ENCODE assay signal across 25 cellular contexts in genomic region chr6:119067091-119067490, GRCh38. TPM values are rescaled to one million over a fixed set of nuclear protein-coding genes. Genes with fewer than 3 reads are reported as not detected.
"Had no signal": no experiment of that assay in that cellular context is flagged by ENCODE, and none has a peak within 500 bp of the region (broad histone marks: within the 10 kb centered on the region; RNA-seq: fewer than 3 reads in every experiment).

No MANE protein-coding gene starts in this region.

- H3K4me1 ChIP-seq: SJCRH30 had no signal

- H3K9me3 ChIP-seq: SJCRH30, SK-N-SH had no signal

- ATAC-seq: activated CD4-positive, alpha-beta T cell treated with anti-CD3 and anti-CD28 coated beads for 36 hours; activated T-helper 17 cell treated with anti-CD3 and anti-CD28 coated beads, Interleukin-2, amount 50 U/mL, for 72 hours; Panc1 had no signal

- DNase-seq: activated CD4-positive, alpha-beta memory T cell treated with anti-CD3 and anti-CD28 coated beads, Interleukin-2, amount 10 ng/mL, durations not matched to agents 7 days and 5 days; activated CD4-positive, alpha-beta T cell treated with anti-CD3 and anti-CD28 coated beads for 36 hours; activated CD4-positive, alpha-beta T cell treated with anti-CD3 and anti-CD28 coated beads, Interleukin-2, amount 50 U/mL, for 1 hour; activated gamma-delta T cell; activated naive CD4-positive, alpha-beta T cell treated with anti-CD3 and anti-CD28 coated beads for 36 hours; activated T-cell treated with anti-CD3 and anti-CD28 coated beads for 4 hours; activated T-cell treated with anti-CD3 and anti-CD28 coated beads, Interleukin-2, amount 50 U/mL, for 48 hours; amygdala; Karpas-422; MM.1S; NCI-H1105 treated with DMSO at 0.1 percent for 48 hours; NCI-H187 treated with DMSO at 0.1 percent for 48 hours; NCI-H446 treated with DMSO at 0.1 percent for 48 hours; NCI-H524 treated with DMSO at 0.1 percent for 48 hours; NCI-H82; Right ventricle myocardium superior; SJCRH30; SK-N-SH; T-helper 1 cell; WERI-Rb-1 had no signal

- H3K27ac ChIP-seq: RWPE1, SJCRH30, WERI-Rb-1 had no signal

- H3K36me3 ChIP-seq: SJCRH30, WERI-Rb-1 had no signal

- FAIRE-seq: astrocyte had no signal

- H3K27me3 ChIP-seq: SJCRH30 had no signal

- H3K4me3 ChIP-seq: SJCRH30 had no signal

RNA-seq across cellular contexts. Expression of gene FAM184A, which starts 11.4 kb away (rescaled TPM):
- total RNA-seq: OCI-LY7 had no signal
